ENCODE assay signal across 28 cellular contexts in the genomic region with DNA sequence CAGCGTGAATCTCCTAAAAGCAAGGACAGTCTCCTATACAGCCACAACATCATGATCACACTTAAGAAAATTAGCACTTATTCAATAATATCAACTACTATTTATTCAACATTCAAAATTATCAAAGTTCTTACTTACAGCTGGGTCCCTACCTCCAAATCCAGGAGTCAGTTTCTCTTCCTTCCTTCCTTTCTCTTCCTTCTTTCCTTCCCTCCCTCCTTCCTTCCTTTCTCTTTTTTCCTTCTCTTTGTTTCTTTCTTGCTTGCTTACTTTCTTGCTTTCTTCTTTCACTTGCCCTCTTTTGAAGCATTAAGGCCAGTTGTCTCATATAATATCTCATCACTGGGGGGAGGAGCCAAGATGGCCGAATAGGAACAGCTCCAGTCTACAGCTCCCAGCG.
"Had no signal": no experiment of that assay in that cellular context is flagged by ENCODE, and none has a peak within 500 bp of the region (broad histone marks: within the 10 kb centered on the region; RNA-seq: fewer than 3 reads in every experiment).

No MANE protein-coding gene starts in this region.

- H3K4me3 Mint-ChIP-seq: dendritic cell treated with granulocyte-macrophage colony-stimulating factor and Interleukin-4, amounts not matched to agents 40 ng/mL and 50 ng/mL, for 4 days; mesothelial cell of epicardium; naive B cell; natural killer cell treated with Interleukin-12 subunit alpha and Interleukin-12 subunit beta and Interleukin-15 and Interleukin-18, amount 100 ng/mL, for 72 hours; stimulated activated effector memory CD8-positive, alpha-beta T cell treated with anti-CD3 and anti-CD28 coated beads, Interleukin-12 subunit alpha, Interleukin-12 subunit beta, amount 100 ng/mL, for 72 hours had no signal

- H3K27ac Mint-ChIP-seq: dendritic cell treated with granulocyte-macrophage colony-stimulating factor and Interleukin-4, amounts not matched to agents 40 ng/mL and 50 ng/mL, for 4 days; mesothelial cell of epicardium; naive B cell; natural killer cell treated with Interleukin-12 subunit alpha and Interleukin-12 subunit beta and Interleukin-15 and Interleukin-18, amount 100 ng/mL, for 72 hours; stimulated activated effector memory CD8-positive, alpha-beta T cell treated with anti-CD3 and anti-CD28 coated beads, Interleukin-12 subunit alpha, Interleukin-12 subunit beta, amount 100 ng/mL, for 72 hours had no signal

- H3K9me3 Mint-ChIP-seq: dendritic cell treated with granulocyte-macrophage colony-stimulating factor and Interleukin-4, amounts not matched to agents 40 ng/mL and 50 ng/mL, for 4 days; natural killer cell treated with Interleukin-12 subunit alpha and Interleukin-12 subunit beta and Interleukin-15 and Interleukin-18, amount 100 ng/mL, for 72 hours; stimulated activated effector memory CD8-positive, alpha-beta T cell treated with anti-CD3 and anti-CD28 coated beads, Interleukin-12 subunit alpha, Interleukin-12 subunit beta, amount 100 ng/mL, for 72 hours had no signal

- H3K27ac ChIP-seq: colonic mucosa, esophagus muscularis mucosa, foreskin keratinocyte, gastroesophageal sphincter, heart left ventricle, hepatocyte, psoas muscle, sigmoid colon, stomach, thyroid gland, upper lobe of left lung had no signal

- H3K79me2 ChIP-seq: hepatocyte had no signal

- FAIRE-seq: endothelial cell of umbilical vein, kidney, urothelium cell line had no signal

- DNase-seq: colonic mucosa; effector CD8-positive, alpha-beta T cell; foreskin keratinocyte; heart left ventricle; kidney; mesenchymal stem cell; mucosa of descending colon; naive B cell; nucleus accumbens; psoas muscle; right cardiac atrium; sigmoid colon; stimulated activated CD4-positive, alpha-beta T cell treated with anti-CD3 and anti-CD28 coated beads, Interleukin-2, amount 100 ng/mL, for 24 hours; stimulated activated CD4-positive, alpha-beta T cell treated with anti-CD3 and anti-CD28 coated beads, Interleukin-4, amount 100 ng/mL, for 24 hours; stimulated activated naive CD4-positive, alpha-beta T cell treated with Interleukin-2 at 50 U/mL for 16 hours; stomach; thyroid gland had no signal

- H3K9me3 ChIP-seq: colonic mucosa, esophagus muscularis mucosa, gastroesophageal sphincter, heart left ventricle, mucosa of descending colon, psoas muscle, sigmoid colon, stomach, thyroid gland, upper lobe of left lung had no signal

- H2AFZ ChIP-seq: hepatocyte had no signal

- H3K27me3 Mint-ChIP-seq: dendritic cell treated with granulocyte-macrophage colony-stimulating factor and Interleukin-4, amounts not matched to agents 40 ng/mL and 50 ng/mL, for 4 days had no signal

- H3K36me3 Mint-ChIP-seq: naive B cell; natural killer cell treated with Interleukin-12 subunit alpha and Interleukin-12 subunit beta and Interleukin-15 and Interleukin-18, amount 100 ng/mL, for 72 hours; stimulated activated effector memory CD8-positive, alpha-beta T cell treated with anti-CD3 and anti-CD28 coated beads, Interleukin-12 subunit alpha, Interleukin-12 subunit beta, amount 100 ng/mL, for 72 hours had no signal

- H3K36me3 ChIP-seq: colonic mucosa, esophagus muscularis mucosa, gastroesophageal sphincter, heart left ventricle, sigmoid colon, stomach, thyroid gland, upper lobe of left lung had no signal

- H3K4me3 ChIP-seq: colonic mucosa, esophagus muscularis mucosa, gastroesophageal sphincter, heart left ventricle, hepatocyte, lung, mucosa of descending colon, psoas muscle, sigmoid colon, stomach, thyroid gland, upper lobe of left lung had no signal

- H3K4me2 ChIP-seq: hepatocyte had no signal

- H3K27me3 ChIP-seq: colonic mucosa, esophagus muscularis mucosa, foreskin keratinocyte, hepatocyte, sigmoid colon, stomach, thyroid gland, upper lobe of left lung had no signal

- H3K4me1 Mint-ChIP-seq: naive B cell; stimulated activated effector memory CD8-positive, alpha-beta T cell treated with anti-CD3 and anti-CD28 coated beads, Interleukin-12 subunit alpha, Interleukin-12 subunit beta, amount 100 ng/mL, for 72 hours had no signal

- H3K4me1 ChIP-seq: colonic mucosa, foreskin keratinocyte, gastroesophageal sphincter, psoas muscle, thyroid gland, upper lobe of left lung had no signal
